Comparison of ENCODE assay signal across 1 cellular context in the genomic region with DNA sequence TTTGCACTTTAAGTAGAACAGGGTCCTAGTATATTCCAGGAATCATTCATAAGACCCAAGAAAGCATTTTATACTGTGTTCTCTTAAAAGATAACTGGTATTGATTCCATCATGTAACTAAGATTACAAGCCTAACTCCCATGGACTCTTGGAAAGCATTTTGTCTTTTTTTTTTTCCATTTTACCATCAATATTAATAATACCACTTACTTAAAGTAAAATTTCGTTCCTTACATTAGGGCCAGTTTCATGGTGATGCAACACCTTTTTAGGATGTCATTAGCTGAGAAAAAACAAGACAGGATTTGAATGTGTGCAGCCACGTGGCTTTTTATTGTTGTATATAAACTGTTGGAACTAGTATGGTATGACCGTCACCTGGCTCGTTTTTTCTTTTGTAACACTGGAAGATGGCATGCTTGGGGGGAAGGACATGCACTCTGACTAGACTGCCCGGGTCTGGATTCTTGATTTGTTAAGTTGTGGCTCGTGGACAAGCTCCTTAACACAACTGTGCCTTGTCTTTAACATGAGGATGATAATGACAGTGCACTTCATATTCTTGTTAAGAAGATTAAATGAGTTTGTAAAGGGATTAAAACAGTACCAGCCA.
TF ChIP-seq lines count a peak whose summit lies in the region.

No MANE protein-coding gene starts in this region.

TF ChIP-seq in GM12878, 131 proteins besides CTCF, POLR2A, EP300 and RAD21:
- TF ChIP-seq BCL11A (IDR thresholded peaks at IDR 0.05; ENCODE audit: low read depth, low read length), result no peak
- TF ChIP-seq MTA3 (IDR thresholded peaks at IDR 0.05; ENCODE audit: borderline replicate concordance, low read length), result no peak
- no peak for TF ChIP-seq GABPA (IDR thresholded peaks at IDR 0.05; ENCODE audit: low read depth)
- TF ChIP-seq, protein P1, sequence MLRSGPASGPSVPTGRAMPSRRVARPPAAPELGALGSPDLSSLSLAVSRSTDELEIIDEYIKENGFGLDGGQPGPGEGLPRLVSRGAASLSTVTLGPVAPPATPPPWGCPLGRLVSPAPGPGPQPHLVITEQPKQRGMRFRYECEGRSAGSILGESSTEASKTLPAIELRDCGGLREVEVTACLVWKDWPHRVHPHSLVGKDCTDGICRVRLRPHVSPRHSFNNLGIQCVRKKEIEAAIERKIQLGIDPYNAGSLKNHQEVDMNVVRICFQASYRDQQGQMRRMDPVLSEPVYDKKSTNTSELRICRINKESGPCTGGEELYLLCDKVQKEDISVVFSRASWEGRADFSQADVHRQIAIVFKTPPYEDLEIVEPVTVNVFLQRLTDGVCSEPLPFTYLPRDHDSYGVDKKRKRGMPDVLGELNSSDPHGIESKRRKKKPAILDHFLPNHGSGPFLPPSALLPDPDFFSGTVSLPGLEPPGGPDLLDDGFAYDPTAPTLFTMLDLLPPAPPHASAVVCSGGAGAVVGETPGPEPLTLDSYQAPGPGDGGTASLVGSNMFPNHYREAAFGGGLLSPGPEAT (IDR thresholded peaks at IDR 0.05; ENCODE audit: low read depth), result no peak
- no peak for TF ChIP-seq ZNF687 (IDR thresholded peaks at IDR 0.05)
- TF ChIP-seq ZZZ3 (IDR thresholded peaks at IDR 0.05; ENCODE audit: control insufficient read depth, insufficient read length, low read depth), result no peak
- TF ChIP-seq CEBPB (IDR thresholded peaks at IDR 0.05; ENCODE audit: borderline replicate concordance in 1 of 2, low read depth in 2 of 2, low read length in 2 of 2), result no peak
